In the genomic region with DNA sequence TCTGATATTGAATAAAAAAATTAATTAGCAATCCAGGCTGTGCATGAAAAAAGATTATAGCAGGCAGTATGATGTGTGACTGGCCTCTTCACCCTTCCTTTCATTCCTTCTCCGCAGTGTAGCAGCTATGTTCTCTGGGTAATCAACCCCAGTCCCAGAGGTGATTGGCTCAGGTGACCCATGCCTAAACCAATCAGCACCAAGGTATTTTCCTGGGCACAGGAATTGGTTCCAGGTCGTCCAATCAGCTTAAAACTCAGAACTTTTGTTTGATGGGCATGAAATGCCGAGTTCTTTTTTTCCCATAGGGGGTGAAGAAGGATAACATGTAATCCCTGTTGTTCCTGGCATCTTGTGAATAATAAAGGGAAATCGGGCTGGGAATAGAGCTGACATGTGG, we compare ENCODE assay signal across 18 cellular contexts.
"Had no signal": no experiment of that assay in that cellular context is flagged by ENCODE, and none has a peak within 500 bp of the region (broad histone marks: within the 10 kb centered on the region; RNA-seq: fewer than 3 reads in every experiment).

No MANE protein-coding gene starts in this region.

- H3K4me3 ChIP-seq: heart left ventricle, prostate gland, right lobe of liver, suprapubic skin, tibial artery, upper lobe of left lung, uterus had no signal

- H3K4me1 Mint-ChIP-seq: stimulated activated effector memory CD8-positive, alpha-beta T cell treated with anti-CD3 and anti-CD28 coated beads, Interleukin-12 subunit alpha, Interleukin-12 subunit beta, amount 100 ng/mL, for 72 hours had no signal

- H3K4me3 Mint-ChIP-seq: effector memory CD8-positive, alpha-beta T cell; nephron; stimulated activated effector memory CD8-positive, alpha-beta T cell treated with anti-CD3 and anti-CD28 coated beads, Interleukin-12 subunit alpha, Interleukin-12 subunit beta, amount 100 ng/mL, for 72 hours had no signal

- H3K9me3 Mint-ChIP-seq: effector memory CD8-positive, alpha-beta T cell; nephron; stimulated activated effector memory CD8-positive, alpha-beta T cell treated with anti-CD3 and anti-CD28 coated beads, Interleukin-12 subunit alpha, Interleukin-12 subunit beta, amount 100 ng/mL, for 72 hours had no signal

- H3K79me2 ChIP-seq: parathyroid adenoma had no signal

- H3K4me1 ChIP-seq: heart left ventricle, parathyroid adenoma, prostate gland, right lobe of liver, tibial artery, upper lobe of left lung, uterus had no signal

- H3K36me3 Mint-ChIP-seq: stimulated activated effector memory CD8-positive, alpha-beta T cell treated with anti-CD3 and anti-CD28 coated beads, Interleukin-12 subunit alpha, Interleukin-12 subunit beta, amount 100 ng/mL, for 72 hours had no signal

- H2AFZ ChIP-seq: parathyroid adenoma had no signal

- H3K27ac ChIP-seq: heart left ventricle, parathyroid adenoma, prostate gland, right lobe of liver, suprapubic skin, tibial artery, upper lobe of left lung, uterus had no signal

- ATAC-seq: effector memory CD8-positive, alpha-beta T cell; heart left ventricle; right lobe of liver; stimulated activated effector memory CD8-positive, alpha-beta T cell treated with anti-CD3 and anti-CD28 coated beads, Interleukin-12 subunit alpha, Interleukin-12 subunit beta, amount 100 ng/mL, for 72 hours; stimulated activated naive CD8-positive, alpha-beta T cell treated with anti-CD3 and anti-CD28 coated beads, Interleukin-15, Interleukin-2, amounts not matched to agents 100 U/mL and 50 U/mL, for 24 hours had no signal

- H3K36me3 ChIP-seq: heart left ventricle, prostate gland, right lobe of liver, suprapubic skin, tibial artery, upper lobe of left lung, uterus had no signal

- DNase-seq: effector memory CD8-positive, alpha-beta T cell; erythroblast; heart left ventricle; hippocampal formation; kidney glomerular epithelial cell; retina; right lobe of liver; stimulated activated CD4-positive, alpha-beta T cell treated with anti-CD3 and anti-CD28 coated beads, Interleukin-4, amount 100 ng/mL, for 1 hour; stimulated activated CD8-positive, alpha-beta memory T cell treated with anti-CD3 and anti-CD28 coated beads, Interleukin-4, amount 100 ng/mL, for 48 hours; stimulated activated naive CD8-positive, alpha-beta T cell treated with anti-CD3 and anti-CD28 coated beads, Interleukin-15, Interleukin-2, amounts not matched to agents 100 U/mL and 50 U/mL, for 24 hours; tibial artery; upper lobe of left lung; uterus had no signal

- H3K27me3 ChIP-seq: right lobe of liver, uterus had no signal

- H3K27ac Mint-ChIP-seq: effector memory CD8-positive, alpha-beta T cell; nephron; stimulated activated effector memory CD8-positive, alpha-beta T cell treated with anti-CD3 and anti-CD28 coated beads, Interleukin-12 subunit alpha, Interleukin-12 subunit beta, amount 100 ng/mL, for 72 hours had no signal

- H3K9me3 ChIP-seq: heart left ventricle, prostate gland, right lobe of liver, suprapubic skin, tibial artery, upper lobe of left lung, uterus had no signal

- H3K9ac ChIP-seq: parathyroid adenoma had no signal
